ENCODE assay signal across 21 cellular contexts in genomic region chr12:121975029-121975428, GRCh38.
"Had no signal": no experiment of that assay in that cellular context is flagged by ENCODE, and none has a peak within 500 bp of the region (broad histone marks: within the 10 kb centered on the region; RNA-seq: fewer than 3 reads in every experiment).

No MANE protein-coding gene starts in this region.

- H3K4me3 Mint-ChIP-seq: endodermal cell; naive thymus-derived CD8-positive, alpha-beta T cell; stimulated activated memory B cell treated with anti-CD40 and anti-IgM and Interleukin-4, amounts not matched to agents 10 μg/mL and 1 μg/mL and 100 μg/mL, for 72 hours; stimulated activated naive CD8-positive, alpha-beta T cell treated with anti-CD3 and anti-CD28 coated beads, Interleukin-15, amount 100 ng/mL, for 72 hours had no signal

- H3K4me2 ChIP-seq: hepatocyte had no signal

- DNase-seq: dermis blood vessel endothelial cell; endodermal cell; erythroblast; foreskin keratinocyte; kidney; left cardiac atrium; mesendoderm; naive thymus-derived CD8-positive, alpha-beta T cell; ovary; right lobe of liver; spleen; stimulated activated CD4-positive, alpha-beta T cell treated with anti-CD3 and anti-CD28 coated beads, Interleukin-15, amount 100 ng/mL, for 24 hours; stimulated activated CD4-positive, alpha-beta T cell treated with anti-CD3 and anti-CD28 coated beads, Interleukin-1b, Interleukin-23, amount 100 ng/mL, for 48 hours; stimulated activated CD4-positive, alpha-beta T cell treated with anti-CD3 and anti-CD28 coated beads, Interleukin-4, amount 100 ng/mL, for 24 hours; stimulated activated naive CD8-positive, alpha-beta T cell treated with anti-CD3 and anti-CD28 coated beads, Interleukin-15, amount 100 ng/mL, for 72 hours; testis; upper lobe of right lung had no signal

- H3K4me1 Mint-ChIP-seq: stimulated activated naive CD8-positive, alpha-beta T cell treated with anti-CD3 and anti-CD28 coated beads, Interleukin-15, amount 100 ng/mL, for 72 hours had no signal

- H3K27me3 Mint-ChIP-seq: stimulated activated memory B cell treated with anti-CD40 and anti-IgM and Interleukin-4, amounts not matched to agents 10 μg/mL and 1 μg/mL and 100 μg/mL, for 72 hours; stimulated activated naive CD8-positive, alpha-beta T cell treated with anti-CD3 and anti-CD28 coated beads, Interleukin-15, amount 100 ng/mL, for 72 hours had no signal

- H3K27ac Mint-ChIP-seq: endodermal cell; naive thymus-derived CD8-positive, alpha-beta T cell; stimulated activated memory B cell treated with anti-CD40 and anti-IgM and Interleukin-4, amounts not matched to agents 10 μg/mL and 1 μg/mL and 100 μg/mL, for 72 hours; stimulated activated naive CD8-positive, alpha-beta T cell treated with anti-CD3 and anti-CD28 coated beads, Interleukin-15, amount 100 ng/mL, for 72 hours had no signal

- H3K36me3 ChIP-seq: ovary, right lobe of liver, upper lobe of right lung, vagina had no signal

- H3K27me3 ChIP-seq: foreskin keratinocyte, hepatocyte, ovary, right lobe of liver, spleen, testis, tibial nerve, upper lobe of right lung, vagina had no signal

- ATAC-seq: foreskin keratinocyte; left cardiac atrium; naive thymus-derived CD8-positive, alpha-beta T cell; right lobe of liver; stimulated activated memory B cell treated with anti-CD40 and anti-IgM and Interleukin-4, amounts not matched to agents 10 μg/mL and 1 μg/mL and 100 μg/mL, for 72 hours; stimulated activated naive CD8-positive, alpha-beta T cell treated with anti-CD3 and anti-CD28 coated beads, Interleukin-15, amount 100 ng/mL, for 72 hours; upper lobe of right lung had no signal

- H3K79me2 ChIP-seq: hepatocyte had no signal

- H3K27ac ChIP-seq: foreskin keratinocyte, hepatocyte, ovary, right lobe of liver, spleen, testis, tibial nerve, upper lobe of right lung, vagina had no signal

- H3K4me3 ChIP-seq: hepatocyte, ovary, right lobe of liver, spleen, testis, tibial nerve, upper lobe of right lung, vagina had no signal

- H3K9me3 ChIP-seq: ovary, right lobe of liver, testis, upper lobe of right lung, vagina had no signal

- H2AFZ ChIP-seq: hepatocyte had no signal

- H3K4me1 ChIP-seq: foreskin keratinocyte, right lobe of liver, tibial nerve, upper lobe of right lung, vagina had no signal
